In the genomic region with DNA sequence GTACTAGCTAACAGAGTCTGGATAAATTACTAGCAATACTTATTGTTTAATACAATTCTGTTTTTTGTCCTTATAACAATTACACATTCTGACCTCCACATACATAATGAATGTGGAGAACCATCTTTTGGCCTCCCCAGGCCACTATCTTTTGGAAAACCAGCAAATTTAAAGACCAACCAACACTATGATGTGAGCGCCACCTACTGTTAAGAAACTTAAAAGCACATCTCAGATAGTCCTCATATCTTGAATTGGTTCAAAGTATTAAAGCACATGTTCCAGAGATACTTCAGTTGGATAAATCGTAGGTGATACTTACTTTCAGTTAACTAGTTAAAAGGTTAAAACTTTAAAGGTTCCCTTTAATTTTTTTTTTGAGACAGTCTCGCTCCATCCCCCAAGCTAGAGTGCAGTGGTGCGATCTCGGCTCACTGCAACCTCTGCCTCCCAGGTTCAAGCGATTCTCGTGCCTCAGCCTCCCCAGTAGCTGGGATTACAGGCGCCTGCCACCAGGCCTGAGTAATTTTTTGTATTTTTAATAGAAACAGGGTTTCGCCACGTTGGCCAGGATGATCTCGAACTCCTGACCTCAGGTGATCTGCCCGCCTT, we compare ENCODE assay signal across 9 cellular contexts. TPM values are rescaled to one million over a fixed set of nuclear protein-coding genes. Genes with fewer than 3 reads are reported as not detected.
A peak's percentile ranks its signal among the peaks of the same experiment; 100 is the strongest.
DNase-seq lines count a peak whose midpoint lies in the region; ATAC-seq and TF ChIP-seq lines count a peak whose summit lies in the region.
"Had no signal": no experiment of that assay in that cellular context is flagged by ENCODE, and none has a peak within 500 bp of the region (broad histone marks: within the 10 kb centered on the region; RNA-seq: fewer than 3 reads in every experiment).

No MANE protein-coding gene starts in this region.

- no peaks in the 10 kb centered on the region for H3K9me3 Mint-ChIP-seq in activated naive CD4-positive, alpha-beta T cell treated with anti-CD3 and anti-CD28 coated beads, Interleukin-2, amount 10 ng/mL, durations not matched to agents 7 days and 5 days
- H3K9me3 Mint-ChIP-seq: T-helper 1 cell treated with Interleukin-12 subunit alpha and Interleukin-12 subunit beta and Interleukin-4 antibody, amounts not matched to agents 30 μg/mL and 1 μg/mL, for 36 hours had no signal

- H3K4me1 ChIP-seq in heart right ventricle = no peaks in the 10 kb centered on the region

- H3K27ac ChIP-seq in WERI-Rb-1 = no peak overlapping the region
- no peak overlapping the region for H3K27ac ChIP-seq in heart right ventricle

- H3K27ac Mint-ChIP-seq in activated naive CD4-positive, alpha-beta T cell treated with anti-CD3 and anti-CD28 coated beads, Interleukin-2, amount 10 ng/mL, durations not matched to agents 7 days and 5 days = no peak overlapping the region
- H3K27ac Mint-ChIP-seq: T-helper 1 cell treated with Interleukin-12 subunit alpha and Interleukin-12 subunit beta and Interleukin-4 antibody, amounts not matched to agents 30 μg/mL and 1 μg/mL, for 36 hours had no signal

- no peaks in the 10 kb centered on the region for H3K9me3 ChIP-seq in WERI-Rb-1 (ENCODE audit: severe bottlenecking)
- H3K9me3 ChIP-seq in heart right ventricle = no peaks in the 10 kb centered on the region

- H3K4me3 Mint-ChIP-seq in activated naive CD4-positive, alpha-beta T cell treated with anti-CD3 and anti-CD28 coated beads, Interleukin-2, amount 10 ng/mL, durations not matched to agents 7 days and 5 days = no peak overlapping the region
- H3K4me3 Mint-ChIP-seq: T-helper 1 cell treated with Interleukin-12 subunit alpha and Interleukin-12 subunit beta and Interleukin-4 antibody, amounts not matched to agents 30 μg/mL and 1 μg/mL, for 36 hours had no signal

- intact Hi-C loops in heart right ventricle (cut with DNase I) (loop anchor here (1.0 to 10.0 kb wide), 6 partner anchors 230 to 325 kb away; no protein-coding TSS in a partner anchor), sciatic nerve (cut with DNase I) (loop anchor here (2.0 kb wide), 1 partner anchor 233 kb away; no protein-coding TSS in a partner anchor)

- H3K27me3 ChIP-seq in WERI-Rb-1 (ENCODE audit: insufficient read depth, low read depth, severe bottlenecking) = no peaks in the 10 kb centered on the region
- H3K27me3 ChIP-seq in heart right ventricle = peaks cover 0 to 12% (median 0%) of the 10 kb centered on the region in 7 donors

- no peaks in the 10 kb centered on the region for H3K27me3 Mint-ChIP-seq in activated naive CD4-positive, alpha-beta T cell treated with anti-CD3 and anti-CD28 coated beads, Interleukin-2, amount 10 ng/mL, durations not matched to agents 7 days and 5 days

- H3K36me3 ChIP-seq in WERI-Rb-1 = no peaks in the 10 kb centered on the region
- no peaks in the 10 kb centered on the region for H3K36me3 ChIP-seq in heart right ventricle

- ATAC-seq in GM21526 (IDR thresholded peaks at IDR 0.05; ENCODE audit: low FRiP score, unreplicated experiment) = peak; percentile 66
- ATAC-seq in heart right ventricle = peak in 4 of 8 donors; percentile 49 to 73 (median 55)
- ATAC-seq in sciatic nerve = peak; percentile 81
- ATAC-seq in HG02678 (IDR thresholded peaks at IDR 0.05; ENCODE audit: unreplicated experiment) = no peak

- H3K36me3 Mint-ChIP-seq in activated naive CD4-positive, alpha-beta T cell treated with anti-CD3 and anti-CD28 coated beads, Interleukin-2, amount 10 ng/mL, durations not matched to agents 7 days and 5 days = no peaks in the 10 kb centered on the region

- DNase-seq in COLO829 (ENCODE audit: low spot score) (peak; percentile 73), NCI-H2029 treated with DMSO at 0.1 percent for 48 hours (lab: John Stamatoyannopoulos, UW) (peak; percentile 79), WERI-Rb-1 (peak; percentile 22), heart right ventricle (peak in 1 of 2 donors; percentile 38), sciatic nerve (ENCODE audit: low spot score) (no peak)
- DNase-seq in activated naive CD4-positive, alpha-beta T cell treated with anti-CD3 and anti-CD28 coated beads, Interleukin-2, amount 10 ng/mL, durations not matched to agents 7 days and 5 days = no peak

- H3K4me3 ChIP-seq in WERI-Rb-1 (ENCODE audit: low read depth, low read length) (no peak overlapping the region), heart right ventricle (no peak overlapping the region)

- 64 to 71% methylated on average over 12 of the region's 12 CpGs for WGBS in heart right ventricle, 2 donors

- H3K4me1 Mint-ChIP-seq in activated naive CD4-positive, alpha-beta T cell treated with anti-CD3 and anti-CD28 coated beads, Interleukin-2, amount 10 ng/mL, durations not matched to agents 7 days and 5 days = no peaks in the 10 kb centered on the region

- peak; percentile 41; the same call in 1 of the 2 replicates for TF ChIP-seq CTCF in WERI-Rb-1 (IDR thresholded peaks at IDR 0.05; ENCODE audit: low read depth, low read length)
- TF ChIP-seq CTCF in heart right ventricle (IDR thresholded peaks at IDR 0.05) = peak; percentile 54 to 89 (median 82)

- CTCF ChIA-PET in activated naive CD4-positive, alpha-beta T cell treated with anti-CD3 and anti-CD28 coated beads, Interleukin-2, amount 10 ng/mL, durations not matched to agents 7 days and 5 days (lab: Charles Lee) = interaction anchor here (0.8 to 6.4 kb wide), 7 partner anchors 9 to 325 kb away, joined by 3 to 85 read pairs (median 5); no protein-coding TSS in a partner anchor

RNA-seq across cellular contexts. Expression of a gene that starts 29.3 kb away (rescaled TPM):
- total RNA-seq in heart right ventricle = 10 to 100 TPM; 11.0 to 16.4 (median 14.3) TPM
- polyA plus RNA-seq in heart right ventricle = 1 to 10 TPM; 5.6 to 8.7 TPM
- 34.0 TPM for total RNA-seq in sciatic nerve

Comparison
In these comparisons a context has a peak if more than half of its experiments do, and no peak if none do; other contexts are left out.
1. DNase-seq: peak in COLO829 (single experiment), NCI-H2029 treated with DMSO at 0.1 percent for 48 hours (single experiment) and WERI-Rb-1 (single experiment); none in sciatic nerve (single experiment) and activated naive CD4-positive, alpha-beta T cell treated with anti-CD3 and anti-CD28 coated beads, Interleukin-2, amount 10 ng/mL, durations not matched to agents 7 days and 5 days (single experiment).